Comparison of ENCODE assay signal across 23 cellular contexts in genomic region chr7:66731986-66732385, GRCh38. TPM values are rescaled to one million over a fixed set of nuclear protein-coding genes. Genes with fewer than 3 reads are reported as not detected.
DNase-seq lines count a peak whose midpoint lies in the region; ATAC-seq and TF ChIP-seq lines count a peak whose summit lies in the region.
"Had no signal": no experiment of that assay in that cellular context is flagged by ENCODE, and none has a peak within 500 bp of the region (broad histone marks: within the 10 kb centered on the region; RNA-seq: fewer than 3 reads in every experiment).

No MANE protein-coding gene starts in this region.

- ATAC-seq in left cardiac atrium = peak; percentile 8 to 23
- no peak for ATAC-seq in left ventricle myocardium superior
- ATAC-seq in aorta (ENCODE audit: low FRiP score) = peak; percentile 40
- no peak for ATAC-seq in GM18907 (IDR thresholded peaks at IDR 0.05; ENCODE audit: unreplicated experiment)
- ATAC-seq in gastroesophageal sphincter = no peak
- ATAC-seq: left colon had no signal

- H3K9ac ChIP-seq in OCI-LY3 (ENCODE audit: low read length) = no peak overlapping the region
- H3K9ac ChIP-seq: BLaER1 treated with 17β-estradiol and CSF1 and Interleukin-3, amounts not matched to agents 10 nM and 100 nM had no signal

- H3K9me3 ChIP-seq in OCI-LY3 (ENCODE audit: insufficient read depth, low read length) (no peaks in the 10 kb centered on the region), aorta (ENCODE audit: control insufficient read depth, low read length) (no peaks in the 10 kb centered on the region), gastroesophageal sphincter (peaks cover 0 to 14% (median 0%) of the 10 kb centered on the region in 3 donors)
- H3K9me3 ChIP-seq: neutrophil had no signal

- H3K4me3 ChIP-seq in OCI-LY3 (ENCODE audit: low read length) (0 out of 2 replicates have a peak overlapping the region, but pooled peaks have one; percentile 64), aorta (ENCODE audit: low read length in 2 of 2) (no peak overlapping the region), gastroesophageal sphincter (no peak overlapping the region)
- H3K4me3 ChIP-seq: BLaER1 treated with 17β-estradiol and CSF1 and Interleukin-3, amounts not matched to agents 10 nM and 100 nM; SJSA1 had no signal

- TF ChIP-seq CTCF in OCI-LY3 (IDR thresholded peaks at IDR 0.05; ENCODE audit: low read depth, low read length) = no peak
- TF ChIP-seq CTCF in gastroesophageal sphincter (IDR thresholded peaks at IDR 0.05) = no peak

- H3K27ac ChIP-seq in OCI-LY3 (ENCODE audit: low read length) (no peak overlapping the region), aorta (ENCODE audit: low read depth in 1 of 2, low read length in 2 of 2) (no peak overlapping the region), gastroesophageal sphincter (no peak overlapping the region)
- H3K27ac ChIP-seq: BLaER1 treated with 17β-estradiol and CSF1 and Interleukin-3, amounts not matched to agents 10 nM and 100 nM; neutrophil; SJSA1; VCaP had no signal

- H2AFZ ChIP-seq in OCI-LY3 (ENCODE audit: low read depth, low read length) = no peak overlapping the region

- no peaks in the 10 kb centered on the region for H3K79me2 ChIP-seq in OCI-LY3 (ENCODE audit: low read length)

- H3K4me2 ChIP-seq in OCI-LY3 (ENCODE audit: low read length) = peak overlapping the region; percentile 83
- H3K4me2 ChIP-seq: BLaER1 treated with 17β-estradiol and CSF1 and Interleukin-3, amounts not matched to agents 10 nM and 100 nM had no signal

- no peak for DNase-seq in left cardiac atrium
- DNase-seq in left ventricle myocardium superior = no peak
- DNase-seq in medulla oblongata (ENCODE audit: extremely low spot score) = peak; percentile 20
- no peak for DNase-seq in aorta
- DNase-seq in NK-92 (lab: John Stamatoyannopoulos, UW; ENCODE audit: unreplicated experiment) = no peak
- DNase-seq: activated CD4-positive, alpha-beta T cell treated with anti-CD3 and anti-CD28 coated beads, Interleukin-2, amount 50 U/mL, for 48 hours; activated naive CD4-positive, alpha-beta T cell; activated T-cell treated with anti-CD3 and anti-CD28 coated beads, Interleukin-2, amount 50 U/mL, for 24 hours; amniotic stem cell; glutamatergic neuron; left colon; NCI-H1105; NCI-H2107; NCI-H510A treated with DMSO at 0.1 percent for 48 hours; retina; T-helper 2 cell had no signal

- H3K27me3 ChIP-seq in OCI-LY3 (ENCODE audit: low read depth, low read length) (no peaks in the 10 kb centered on the region), aorta (ENCODE audit: control insufficient read depth in 1 of 2, insufficient read depth in 2 of 2, low read length in 1 of 2) (no peaks in the 10 kb centered on the region), gastroesophageal sphincter (no peaks in the 10 kb centered on the region)
- H3K27me3 ChIP-seq: BLaER1 treated with 17β-estradiol and CSF1 and Interleukin-3, amounts not matched to agents 10 nM and 100 nM; neutrophil; SJSA1 had no signal

- TF ChIP-seq EP300 in gastroesophageal sphincter (IDR thresholded peaks at IDR 0.05) = no peak

- 56 to 72% methylated on average over 11 of the region's 11 CpGs for WGBS in aorta, 2 donors
- 80% methylated on average over 1 of the region's 11 CpGs; no CpG with 5 or more reads in 1 of the 2 donors for WGBS in gastroesophageal sphincter (ENCODE audit: low coverage in 1 of 2), 2 donors

- no peak for TF ChIP-seq POLR2A in gastroesophageal sphincter (IDR thresholded peaks at IDR 0.05)

- H4K20me1 ChIP-seq in OCI-LY3 (ENCODE audit: insufficient read depth, low read length) = no peaks in the 10 kb centered on the region

- intact Hi-C loops in left cardiac atrium (cut with DNase I) (no loop called here), left ventricle myocardium superior (cut with micrococcal nuclease) (no loop called here), aorta (cut with DNase I) (no loop called here)

- H3K36me3 ChIP-seq in OCI-LY3 (replicated peaks; ENCODE audit: low read depth, low read length) = peaks cover 9% of the 10 kb centered on the region
- no peaks in the 10 kb centered on the region for H3K36me3 ChIP-seq in aorta (ENCODE audit: control insufficient read depth in 1 of 2, insufficient read depth in 2 of 2, low read length in 1 of 2)
- peaks cover 0 to 44% of the 10 kb centered on the region in 2 donors for H3K36me3 ChIP-seq in gastroesophageal sphincter

- H3K4me1 ChIP-seq in OCI-LY3 (ENCODE audit: low read length) (peaks cover 25% of the 10 kb centered on the region), aorta (ENCODE audit: control insufficient read depth in 1 of 2, insufficient read depth in 2 of 2, low read length in 2 of 2) (no peaks in the 10 kb centered on the region), gastroesophageal sphincter (peaks cover 0 to 5% (median 0%) of the 10 kb centered on the region in 3 donors)
- H3K4me1 ChIP-seq: SJSA1 had no signal

RNA-seq across cellular contexts. Expression of gene RABGEF1, which starts 8.5 kb away (rescaled TPM):
- total RNA-seq in left cardiac atrium (10 to 100 TPM; 16.0 to 20.8 TPM), left ventricle myocardium superior (17.6 TPM), aorta (10 to 100 TPM; 30.3 to 38.0 TPM), gastroesophageal sphincter (10 to 100 TPM; 37.8 to 59.9 (median 39.8) TPM)
- polyA plus RNA-seq in aorta = 10 to 100 TPM in 1 of 2 donors, 1 to 10 TPM in 1; 8.9 to 20.9 TPM

Comparison
In these comparisons a context has a peak if more than half of its experiments do, and no peak if none do; other contexts are left out.
1. ATAC-seq: peak in left cardiac atrium (2 of 2) and aorta (single experiment); none in left ventricle myocardium superior (single experiment), GM18907 (single experiment) and gastroesophageal sphincter (single experiment).